Comparison of ENCODE assay signal across 1 cellular context in genomic region chr6:106318851-106319250, GRCh38.
TF ChIP-seq lines count a peak whose summit lies in the region.

No MANE protein-coding gene starts in this region.

TF ChIP-seq in HEK293, 187 proteins besides CTCF, POLR2A, EP300 and RAD21 (continued from another document):
- TF ChIP-seq HIC1 (tag by site-specific recombination; IDR thresholded peaks at IDR 0.05) = peak; percentile 9; the same call in 1 of the 2 replicates
TF ChIP-seq in HEK293: peak in this region for 2.
